ENCODE assay signal across 1 cellular context in genomic region chr14:103519043-103519836, GRCh38.
TF ChIP-seq lines count a peak whose summit lies in the region.

No MANE protein-coding gene starts in this region.

TF ChIP-seq in HCT116, 20 proteins besides CTCF, POLR2A, EP300 and RAD21:
- TF ChIP-seq TCF7L2 (IDR thresholded peaks at IDR 0.05; ENCODE audit: borderline replicate concordance, extremely low read depth, insufficient read depth, insufficient read length) (no peak), ATF3 (IDR thresholded peaks at IDR 0.05) (no peak), EZH2 (IDR thresholded peaks at IDR 0.05) (no peak), JUND (IDR thresholded peaks at IDR 0.05) (no peak), CEBPB (IDR thresholded peaks at IDR 0.05; ENCODE audit: low read depth) (no peak), ZBTB33 (IDR thresholded peaks at IDR 0.05; ENCODE audit: extremely low read depth, insufficient replicate concordance, low read length) (no peak), ZNF274 (IDR thresholded peaks at IDR 0.05; ENCODE audit: low read depth, low read length) (no peak), SRF (IDR thresholded peaks at IDR 0.05; ENCODE audit: low read depth) (no peak), EZH2phosphoT487 (IDR thresholded peaks at IDR 0.05; ENCODE audit: borderline replicate concordance) (no peak), MAX (IDR thresholded peaks at IDR 0.05) (no peak), EGR1 (IDR thresholded peaks at IDR 0.05; ENCODE audit: low read depth) (no peak), FOSL1 (IDR thresholded peaks at IDR 0.05; ENCODE audit: low read depth) (no peak), ELF1 (IDR thresholded peaks at IDR 0.05; ENCODE audit: borderline replicate concordance, low read depth) (no peak), ZFX (IDR thresholded peaks at IDR 0.05) (no peak), YY1 (IDR thresholded peaks at IDR 0.05; ENCODE audit: extremely low read depth, insufficient replicate concordance, low read depth, low read length) (no peak), CBX3 (IDR thresholded peaks at IDR 0.05; ENCODE audit: low read depth) (no peak)
- TF ChIP-seq, protein P1, sequence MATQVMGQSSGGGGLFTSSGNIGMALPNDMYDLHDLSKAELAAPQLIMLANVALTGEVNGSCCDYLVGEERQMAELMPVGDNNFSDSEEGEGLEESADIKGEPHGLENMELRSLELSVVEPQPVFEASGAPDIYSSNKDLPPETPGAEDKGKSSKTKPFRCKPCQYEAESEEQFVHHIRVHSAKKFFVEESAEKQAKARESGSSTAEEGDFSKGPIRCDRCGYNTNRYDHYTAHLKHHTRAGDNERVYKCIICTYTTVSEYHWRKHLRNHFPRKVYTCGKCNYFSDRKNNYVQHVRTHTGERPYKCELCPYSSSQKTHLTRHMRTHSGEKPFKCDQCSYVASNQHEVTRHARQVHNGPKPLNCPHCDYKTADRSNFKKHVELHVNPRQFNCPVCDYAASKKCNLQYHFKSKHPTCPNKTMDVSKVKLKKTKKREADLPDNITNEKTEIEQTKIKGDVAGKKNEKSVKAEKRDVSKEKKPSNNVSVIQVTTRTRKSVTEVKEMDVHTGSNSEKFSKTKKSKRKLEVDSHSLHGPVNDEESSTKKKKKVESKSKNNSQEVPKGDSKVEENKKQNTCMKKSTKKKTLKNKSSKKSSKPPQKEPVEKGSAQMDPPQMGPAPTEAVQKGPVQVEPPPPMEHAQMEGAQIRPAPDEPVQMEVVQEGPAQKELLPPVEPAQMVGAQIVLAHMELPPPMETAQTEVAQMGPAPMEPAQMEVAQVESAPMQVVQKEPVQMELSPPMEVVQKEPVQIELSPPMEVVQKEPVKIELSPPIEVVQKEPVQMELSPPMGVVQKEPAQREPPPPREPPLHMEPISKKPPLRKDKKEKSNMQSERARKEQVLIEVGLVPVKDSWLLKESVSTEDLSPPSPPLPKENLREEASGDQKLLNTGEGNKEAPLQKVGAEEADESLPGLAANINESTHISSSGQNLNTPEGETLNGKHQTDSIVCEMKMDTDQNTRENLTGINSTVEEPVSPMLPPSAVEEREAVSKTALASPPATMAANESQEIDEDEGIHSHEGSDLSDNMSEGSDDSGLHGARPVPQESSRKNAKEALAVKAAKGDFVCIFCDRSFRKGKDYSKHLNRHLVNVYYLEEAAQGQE (IDR thresholded peaks at IDR 0.05; ENCODE audit: low read depth), result no peak
